6 cellular contexts compared by ENCODE assay signal in the genomic region with DNA sequence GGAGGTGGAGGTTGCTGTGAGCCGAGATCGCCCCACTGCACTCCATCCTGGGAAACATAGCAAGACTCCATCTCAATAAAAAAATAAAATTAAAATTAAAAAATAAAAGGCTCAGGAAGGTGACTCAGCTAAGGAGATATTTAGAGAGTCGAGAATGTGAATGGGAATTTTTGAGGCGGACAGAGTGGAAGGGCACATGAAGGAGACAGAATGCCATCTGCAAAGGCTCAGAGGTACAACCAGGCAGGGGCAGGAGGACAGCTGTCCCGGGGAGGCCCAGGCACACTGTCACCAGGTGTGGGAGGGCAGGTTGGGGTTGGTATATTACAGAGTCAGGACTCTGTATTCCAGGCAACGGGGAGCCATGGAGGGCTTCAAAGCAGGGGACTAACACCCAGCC.
"Had no signal": no experiment of that assay in that cellular context is flagged by ENCODE, and none has a peak within 500 bp of the region (broad histone marks: within the 10 kb centered on the region; RNA-seq: fewer than 3 reads in every experiment).

No MANE protein-coding gene starts in this region.

- H2AFZ ChIP-seq: GM23338 had no signal

- H3K4me2 ChIP-seq: GM23338 had no signal

- H3K4me3 ChIP-seq: GM23338, K562 had no signal

- DNase-seq: H9, HCEC 1CT, IMR-90, KG1 had no signal
